29 cellular contexts compared by ENCODE assay signal in the genomic region with DNA sequence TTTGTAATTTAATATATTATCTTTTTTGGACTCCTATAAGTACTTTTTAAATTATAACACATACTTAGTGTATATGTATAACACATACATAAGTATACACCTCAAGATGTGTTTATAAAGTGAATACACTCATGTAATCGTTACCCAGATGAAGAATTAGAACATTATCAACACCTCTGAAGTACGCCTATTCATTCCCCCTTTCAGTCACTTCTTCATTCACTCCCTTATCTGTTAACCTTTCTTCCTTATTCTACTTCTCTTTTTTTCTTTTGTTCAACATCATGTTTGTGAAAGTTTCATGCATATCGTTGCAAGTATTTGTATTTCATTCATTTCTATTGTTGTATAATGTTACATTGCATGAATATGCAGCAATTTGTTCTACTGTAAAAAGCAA.
DNase-seq lines count a peak whose midpoint lies in the region; ATAC-seq and TF ChIP-seq lines count a peak whose summit lies in the region.
"Had no signal": no experiment of that assay in that cellular context is flagged by ENCODE, and none has a peak within 500 bp of the region (broad histone marks: within the 10 kb centered on the region; RNA-seq: fewer than 3 reads in every experiment).

No MANE protein-coding gene starts in this region.

- peak overlapping the region; percentile 5 for H3K27ac Mint-ChIP-seq in memory B cell
- H3K27ac Mint-ChIP-seq: activated CD8-positive, alpha-beta memory T cell treated with anti-CD3 and anti-CD28 coated beads, Interleukin-2, amount 10 ng/mL, durations not matched to agents 7 days and 5 days; activated naive CD8-positive, alpha-beta T cell treated with anti-CD3 and anti-CD28 coated beads for 36 hours; activated T-helper 2 cell treated with anti-CD3 and anti-CD28 coated beads, Interferon-gamma antibody, Interleukin-2, Interleukin-4, amounts not matched to agents 10 μg/mL and 5 μg/mL and 100 μg/mL, durations not matched to agents 14 hours and 24 hours and 36 hours; H9; stimulated activated naive CD8-positive, alpha-beta T cell treated with anti-CD3 and anti-CD28 coated beads, Interleukin-15, Interleukin-2, amounts not matched to agents 100 ng/mL and 50 ng/mL, for 24 hours had no signal

- H3K9me3 Mint-ChIP-seq in memory B cell = no peaks in the 10 kb centered on the region
- H3K9me3 Mint-ChIP-seq: effector memory CD8-positive, alpha-beta T cell had no signal

- TF ChIP-seq CTCF in ascending aorta (IDR thresholded peaks at IDR 0.05) = no peak

- no peaks in the 10 kb centered on the region for H3K27me3 ChIP-seq in ascending aorta
- H3K27me3 ChIP-seq: body of pancreas, esophagus squamous epithelium, MG63, tibial nerve had no signal

- ATAC-seq in GM19025 (IDR thresholded peaks at IDR 0.05; ENCODE audit: low read depth, unreplicated experiment) (peak; percentile 15), HG02885 (IDR thresholded peaks at IDR 0.05; ENCODE audit: poor library complexity, unreplicated experiment) (peak; percentile 42), memory B cell (ENCODE audit: low read depth) (no peak)
- ATAC-seq: activated CD8-positive, alpha-beta memory T cell treated with anti-CD3 and anti-CD28 coated beads, Interleukin-2, amount 10 ng/mL, durations not matched to agents 7 days and 5 days; body of pancreas; effector memory CD8-positive, alpha-beta T cell had no signal

- no peaks in the 10 kb centered on the region for H3K9me3 ChIP-seq in ascending aorta
- H3K9me3 ChIP-seq: body of pancreas, Caco-2, esophagus squamous epithelium, MG63, tibial nerve had no signal

- no peaks in the 10 kb centered on the region for H3K4me1 ChIP-seq in ascending aorta
- H3K4me1 ChIP-seq: body of pancreas, Caco-2, esophagus squamous epithelium, tibial nerve had no signal

- peak; percentile 57 for DNase-seq in MV-4-11 (lab: John Stamatoyannopoulos, UW)
- no peak for DNase-seq in memory B cell (ENCODE audit: low spot score in 2 of 2)
- no peak for DNase-seq in NCI-H1417 (lab: John Stamatoyannopoulos, UW)
- DNase-seq in GM03348 (ENCODE audit: low spot score) = no peak
- no peak for DNase-seq in ascending aorta (ENCODE audit: low spot score in 2 of 2)
- DNase-seq: activated CD4-positive, alpha-beta T cell treated with anti-CD3 and anti-CD28 coated beads for 1 hour; activated CD8-positive, alpha-beta memory T cell treated with anti-CD3 and anti-CD28 coated beads, Interleukin-2, amount 10 ng/mL, durations not matched to agents 7 days and 5 days; activated naive CD8-positive, alpha-beta T cell treated with anti-CD3 and anti-CD28 coated beads for 36 hours; body of pancreas; Caco-2; effector memory CD8-positive, alpha-beta T cell; esophagus squamous epithelium; H9; IMR-90; kidney; MG63; NCI-H187; NCI-H2227 treated with DMSO at 0.1 percent for 48 hours; NCI-H774; small intestine; stimulated activated CD4-positive, alpha-beta T cell treated with anti-CD3 and anti-CD28 coated beads, Interleukin-4, amount 100 ng/mL, for 1 hour; T-helper 9 cell had no signal

- H3K4me3 Mint-ChIP-seq in memory B cell = no peak overlapping the region
- H3K4me3 Mint-ChIP-seq: activated CD8-positive, alpha-beta memory T cell treated with anti-CD3 and anti-CD28 coated beads, Interleukin-2, amount 10 ng/mL, durations not matched to agents 7 days and 5 days; activated naive CD8-positive, alpha-beta T cell treated with anti-CD3 and anti-CD28 coated beads for 36 hours; effector memory CD8-positive, alpha-beta T cell; H9; stimulated activated naive CD8-positive, alpha-beta T cell treated with anti-CD3 and anti-CD28 coated beads, Interleukin-15, Interleukin-2, amounts not matched to agents 100 ng/mL and 50 ng/mL, for 24 hours had no signal

- H3K27ac ChIP-seq in ascending aorta = no peak overlapping the region
- H3K27ac ChIP-seq: body of pancreas, esophagus squamous epithelium, SK-N-MC, tibial nerve had no signal

- peaks cover 6% of the 10 kb centered on the region for H3K4me1 Mint-ChIP-seq in memory B cell
- H3K4me1 Mint-ChIP-seq: activated CD8-positive, alpha-beta memory T cell treated with anti-CD3 and anti-CD28 coated beads, Interleukin-2, amount 10 ng/mL, durations not matched to agents 7 days and 5 days; H9 had no signal

- H3K36me3 ChIP-seq in ascending aorta = peaks cover 0 to 11% of the 10 kb centered on the region in 2 donors

- intact Hi-C loops in ascending aorta (cut with DNase I) = no loop called here

- H3K36me3 Mint-ChIP-seq in memory B cell = peaks cover 33% of the 10 kb centered on the region

- no peak overlapping the region for H3K4me3 ChIP-seq in ascending aorta
- H3K4me3 ChIP-seq: body of pancreas, esophagus squamous epithelium, lung, MG63, SK-N-MC, tibial nerve had no signal

- no peaks in the 10 kb centered on the region for H3K27me3 Mint-ChIP-seq in memory B cell
- H3K27me3 Mint-ChIP-seq: activated CD8-positive, alpha-beta memory T cell treated with anti-CD3 and anti-CD28 coated beads, Interleukin-2, amount 10 ng/mL, durations not matched to agents 7 days and 5 days; activated naive CD8-positive, alpha-beta T cell treated with anti-CD3 and anti-CD28 coated beads for 36 hours; effector memory CD8-positive, alpha-beta T cell; stimulated activated naive CD8-positive, alpha-beta T cell treated with anti-CD3 and anti-CD28 coated beads, Interleukin-15, Interleukin-2, amounts not matched to agents 100 ng/mL and 50 ng/mL, for 24 hours had no signal
